Comparison of ENCODE assay signal across 14 cellular contexts in genomic region chr2:96402591-96402990, GRCh38.
DNase-seq lines count a peak whose midpoint lies in the region; ATAC-seq lines count a peak whose summit lies in the region.
"Had no signal": no experiment of that assay in that cellular context is flagged by ENCODE, and none has a peak within 500 bp of the region (broad histone marks: within the 10 kb centered on the region; RNA-seq: fewer than 3 reads in every experiment).

No MANE protein-coding gene starts in this region.

- H4K20me1 ChIP-seq in BLaER1 treated with 17β-estradiol and CSF1 and Interleukin-3, amounts not matched to agents 10 nM and 100 nM = no peaks in the 10 kb centered on the region

- no peak overlapping the region for H2BK12ac ChIP-seq in neuronal stem cell (ENCODE audit: low read length)

- no peak overlapping the region for H3K23ac ChIP-seq in neuronal stem cell (ENCODE audit: low read depth, low read length, poor library complexity)

- H3K4me3 ChIP-seq in right cardiac atrium (ENCODE audit: low read length) (no peak overlapping the region), neuronal stem cell (ENCODE audit: low read length in 2 of 2) (no peak overlapping the region)
- peak overlapping the region in 1 of 10 experiments; percentile 13; a peak in 1 of 20 replicates for H3K4me3 ChIP-seq in BLaER1 treated with 17β-estradiol and CSF1 and Interleukin-3, amounts not matched to agents 10 nM and 100 nM
- H3K4me3 ChIP-seq: GM23248, HAP-1 had no signal

- H3K27ac ChIP-seq in right cardiac atrium (ENCODE audit: low read length) = no peak overlapping the region
- H3K27ac ChIP-seq in BLaER1 treated with 17β-estradiol and CSF1 and Interleukin-3, amounts not matched to agents 10 nM and 100 nM = peak overlapping the region in 5 of 11 experiments; percentile 3 to 64 (median 51); a peak in 7 of 22 replicates
- H3K27ac ChIP-seq in neuronal stem cell (replicated peaks; ENCODE audit: low read length) = no peak overlapping the region
- H3K27ac ChIP-seq: GM23248 had no signal

- ATAC-seq in Right ventricle myocardium inferior = no peak
- no peak for ATAC-seq in right cardiac atrium

- no peaks in the 10 kb centered on the region for H3K79me1 ChIP-seq in neuronal stem cell (ENCODE audit: low read depth, low read length)

- H2BK120ac ChIP-seq in neuronal stem cell (ENCODE audit: low read depth, low read length) = no peak overlapping the region

- H3K14ac ChIP-seq in neuronal stem cell (ENCODE audit: low read length) = no peak overlapping the region

- 93% methylated on average over 7 of the region's 7 CpGs for WGBS in right cardiac atrium
- WGBS in neuronal stem cell (ENCODE audit: extremely low coverage in 2 of 2, insufficient read length in 2 of 2, insufficient replicate concordance in 1 of 2), 2 donors = no CpG with 5 or more reads among the region's 7 CpGs

- H2BK5ac ChIP-seq in neuronal stem cell (ENCODE audit: low read length) = no peak overlapping the region

- DNase-seq in Right ventricle myocardium inferior (ENCODE audit: missing footprints) (peak; percentile 58), right cardiac atrium (no peak), mesenteric fat pad (ENCODE audit: low spot score) (peak; percentile 57), NK-92 (lab: John Stamatoyannopoulos, UW; ENCODE audit: unreplicated experiment) (no peak), neuronal stem cell (ENCODE audit: low spot score) (no peak)
- DNase-seq: ACHN; BE2C; CD4-positive, alpha-beta memory T cell; DMS153; DMS79; GDM1; GM23248 had no signal

- H2AK5ac ChIP-seq in neuronal stem cell (ENCODE audit: low read depth, low read length) = no peak overlapping the region

- H3K4me2 ChIP-seq in BLaER1 treated with 17β-estradiol and CSF1 and Interleukin-3, amounts not matched to agents 10 nM and 100 nM = peak overlapping the region in 10 of 11 experiments; percentile 51 to 85 (median 72); a peak in 16 of 22 replicates
- no peak overlapping the region for H3K4me2 ChIP-seq in neuronal stem cell (ENCODE audit: insufficient read depth, low read length, poor library complexity, severe bottlenecking)

- no peak overlapping the region for H4K8ac ChIP-seq in neuronal stem cell (ENCODE audit: low read depth, low read length)

- intact Hi-C loops in Right ventricle myocardium inferior (cut with DNase I) = loop anchor here (10.0 kb wide), 1 partner anchor 378 kb away; no protein-coding TSS in a partner anchor
- intact Hi-C loops in right cardiac atrium (cut with DNase I) = no loop called here

- H4K91ac ChIP-seq in neuronal stem cell (ENCODE audit: low read depth, low read length, poor library complexity) = no peak overlapping the region

- peaks cover 2% of the 10 kb centered on the region for H3K4me1 ChIP-seq in right cardiac atrium (ENCODE audit: control insufficient read depth, insufficient read depth, low read length)
- H3K4me1 ChIP-seq in BLaER1 treated with 17β-estradiol and CSF1 and Interleukin-3, amounts not matched to agents 10 nM and 100 nM = peaks cover 58 to 95% (median 86%) of the 10 kb centered on the region in 10 experiments
- peaks cover 3 to 10% of the 10 kb centered on the region in 2 donors for H3K4me1 ChIP-seq in neuronal stem cell (ENCODE audit: control insufficient read depth in 2 of 2, insufficient read depth in 1 of 2, low read depth in 1 of 2, low read length in 2 of 2)

- no peak overlapping the region for H2AFZ ChIP-seq in neuronal stem cell (ENCODE audit: low read length)
- H2AFZ ChIP-seq: GM23248 had no signal

- no peak overlapping the region for H2BK15ac ChIP-seq in neuronal stem cell (ENCODE audit: low read length)

- no peaks in the 10 kb centered on the region for H3K9me3 ChIP-seq in right cardiac atrium (ENCODE audit: control insufficient read depth, low read length)
- no peaks in the 10 kb centered on the region for H3K9me3 ChIP-seq in BLaER1 treated with 17β-estradiol and CSF1 and Interleukin-3, amounts not matched to agents 10 nM and 100 nM (replicated peaks in 1 of 11)
- H3K9me3 ChIP-seq in neuronal stem cell (replicated peaks in 1 of 2; ENCODE audit: control insufficient read depth in 2 of 2, insufficient read depth in 1 of 2, low read depth in 1 of 2, low read length in 2 of 2) = no peaks in the 10 kb centered on the region
- H3K9me3 ChIP-seq: BE2C, HAP-1 had no signal

- H3K18ac ChIP-seq in neuronal stem cell (ENCODE audit: low read length) = no peak overlapping the region

- H3K27me3 ChIP-seq in right cardiac atrium (ENCODE audit: control insufficient read depth, insufficient read depth) = no peaks in the 10 kb centered on the region
- no peaks in the 10 kb centered on the region for H3K27me3 ChIP-seq in BLaER1 treated with 17β-estradiol and CSF1 and Interleukin-3, amounts not matched to agents 10 nM and 100 nM
- peaks cover 0 to 6% (median 0%) of the 10 kb centered on the region in 3 experiments for H3K27me3 ChIP-seq in neuronal stem cell (ENCODE audit: control insufficient read depth in 3 of 3, insufficient read depth in 3 of 3, low read depth in 1 of 3, low read length in 3 of 3)
- H3K27me3 ChIP-seq: BE2C had no signal

- no peak overlapping the region for H3K4ac ChIP-seq in neuronal stem cell (ENCODE audit: low read length)

- H3K9ac ChIP-seq in BLaER1 treated with 17β-estradiol and CSF1 and Interleukin-3, amounts not matched to agents 10 nM and 100 nM = peak overlapping the region in 2 of 11 experiments; percentile 43; a peak in 1 of 22 replicates
- H3K9ac ChIP-seq in neuronal stem cell (ENCODE audit: low read depth, low read length, poor library complexity) = no peak overlapping the region
- H3K9ac ChIP-seq: GM23248 had no signal

- no peaks in the 10 kb centered on the region for H3K36me3 ChIP-seq in BLaER1 treated with 17β-estradiol and CSF1 and Interleukin-3, amounts not matched to agents 10 nM and 100 nM
- H3K36me3 ChIP-seq in neuronal stem cell (replicated peaks in 1 of 2; ENCODE audit: control insufficient read depth in 2 of 2, insufficient read depth in 2 of 2, low read length in 2 of 2) = no peaks in the 10 kb centered on the region
- H3K36me3 ChIP-seq: BE2C, HAP-1 had no signal

Comparison
In these comparisons a context has a peak if more than half of its experiments do, and no peak if none do; other contexts are left out.
1. DNase-seq: peak in Right ventricle myocardium inferior (single experiment) and mesenteric fat pad (single experiment); none in right cardiac atrium (0 of 3), NK-92 (single experiment) and neuronal stem cell (single experiment).